9 cellular contexts compared by ENCODE assay signal in the genomic region with DNA sequence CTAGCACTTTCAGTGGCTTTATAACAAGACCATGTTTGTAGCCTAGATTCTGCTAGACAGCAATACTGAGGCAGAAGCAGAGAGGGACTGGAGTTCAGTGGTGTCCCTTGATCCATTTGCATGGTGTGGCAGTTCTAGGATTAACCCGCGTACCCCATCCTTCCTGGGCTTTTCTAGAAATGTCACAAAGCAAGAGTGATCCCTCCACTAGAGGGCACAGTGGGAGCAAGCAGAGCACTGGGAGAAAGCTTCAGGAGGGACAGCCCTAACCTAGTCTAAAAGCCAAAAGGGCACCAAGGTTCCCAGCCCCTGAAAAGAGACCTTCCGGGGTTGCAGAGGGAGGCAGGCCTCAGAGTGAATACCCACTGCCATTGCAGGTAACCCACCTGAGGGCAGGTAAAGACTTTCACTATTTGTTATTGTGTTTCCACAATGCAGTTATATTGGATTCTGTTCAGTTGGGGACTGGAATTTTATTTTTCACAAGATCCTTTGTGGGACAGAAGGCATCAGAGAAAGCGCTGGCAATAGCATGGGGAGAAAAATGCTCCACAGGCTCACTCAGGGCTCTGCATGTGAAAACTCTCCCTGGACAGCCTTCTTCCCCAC.
DNase-seq lines count a peak whose midpoint lies in the region; ATAC-seq, FAIRE-seq and TF ChIP-seq lines count a peak whose summit lies in the region.
"Had no signal": no experiment of that assay in that cellular context is flagged by ENCODE, and none has a peak within 500 bp of the region (broad histone marks: within the 10 kb centered on the region; RNA-seq: fewer than 3 reads in every experiment).

No MANE protein-coding gene starts in this region.

- no peak overlapping the region for H3K4me3 ChIP-seq in ovary

- H3K9me3 ChIP-seq in ovary = no peaks in the 10 kb centered on the region

- no peaks in the 10 kb centered on the region for H3K27me3 Mint-ChIP-seq in activated T-cell treated with anti-CD3 and anti-CD28 coated beads, Interleukin-2, amount 50 U/mL, for 72 hours (ENCODE audit: low read depth)

- H3K36me3 ChIP-seq in ovary = no peaks in the 10 kb centered on the region

- H3K4me1 Mint-ChIP-seq in activated T-cell treated with anti-CD3 and anti-CD28 coated beads, Interleukin-2, amount 50 U/mL, for 72 hours (ENCODE audit: low read depth) = peaks cover 5% of the 10 kb centered on the region

- no peak for TF ChIP-seq EP300 in ovary (IDR thresholded peaks at IDR 0.05)

- DNase-seq in DMS79 treated with DMSO at 0.1 percent for 48 hours (lab: John Stamatoyannopoulos, UW) = peak; percentile 10
- no peak for DNase-seq in DMS79 (lab: John Stamatoyannopoulos, UW)
- peak; percentile 75 for DNase-seq in RKO (ENCODE audit: low spot score)
- DNase-seq in activated T-cell treated with anti-CD3 and anti-CD28 coated beads, Interleukin-2, amount 50 U/mL, for 72 hours = peak; percentile 61 to 69
- peak; percentile 19 to 42 for DNase-seq in foreskin keratinocyte
- peak in 1 of 5 donors; percentile 33 for DNase-seq in ovary
- DNase-seq in urothelium cell line (ENCODE audit: low spot score) = peak; percentile 46

- FAIRE-seq in urothelium cell line (lab: Jason Lieb, UNC) = no peak
- FAIRE-seq: A204.1 had no signal

- ATAC-seq in HG03469 (IDR thresholded peaks at IDR 0.05; ENCODE audit: unreplicated experiment) (peak; percentile 56), foreskin keratinocyte (peak; percentile 76)
- ATAC-seq in activated T-cell treated with anti-CD3 and anti-CD28 coated beads, Interleukin-2, amount 50 U/mL, for 72 hours (replicated peaks in 1 of 2) = peak; percentile 72 to 84

- H3K4me1 ChIP-seq in foreskin keratinocyte = no peaks in the 10 kb centered on the region
- no peaks in the 10 kb centered on the region for H3K4me1 ChIP-seq in ovary (ENCODE audit: insufficient read depth)

- TF ChIP-seq CTCF in foreskin keratinocyte (conservative IDR thresholded peaks at IDR 0.05) (peak; percentile 81), ovary (IDR thresholded peaks at IDR 0.05) (peak in 2 of 3 donors; percentile 12 to 29)

- H3K27me3 ChIP-seq in foreskin keratinocyte (no peaks in the 10 kb centered on the region), ovary (no peaks in the 10 kb centered on the region)

- TF ChIP-seq POLR2A in ovary (IDR thresholded peaks at IDR 0.05) = no peak

- H3K27ac ChIP-seq in foreskin keratinocyte (no peak overlapping the region), ovary (no peak overlapping the region)

- 42 to 50% (median 47%) methylated on average over 4 of the region's 4 CpGs for WGBS in ovary, 3 donors

- no peak overlapping the region for H3K27ac Mint-ChIP-seq in activated T-cell treated with anti-CD3 and anti-CD28 coated beads, Interleukin-2, amount 50 U/mL, for 72 hours

- no peaks in the 10 kb centered on the region for H3K9me3 Mint-ChIP-seq in activated T-cell treated with anti-CD3 and anti-CD28 coated beads, Interleukin-2, amount 50 U/mL, for 72 hours

- H3K36me3 Mint-ChIP-seq in activated T-cell treated with anti-CD3 and anti-CD28 coated beads, Interleukin-2, amount 50 U/mL, for 72 hours (ENCODE audit: insufficient read depth in 2 of 2) = no peaks in the 10 kb centered on the region

- intact Hi-C loops in ovary (cut with DNase I) = no loop called here

- H3K4me3 Mint-ChIP-seq in activated T-cell treated with anti-CD3 and anti-CD28 coated beads, Interleukin-2, amount 50 U/mL, for 72 hours = no peak overlapping the region
